26 cellular contexts compared by ENCODE assay signal in genomic region chr13:30846844-30847243, GRCh38. TPM values are rescaled to one million over a fixed set of nuclear protein-coding genes. Genes with fewer than 3 reads are reported as not detected.
DNase-seq lines count a peak whose midpoint lies in the region; ATAC-seq, FAIRE-seq and TF ChIP-seq lines count a peak whose summit lies in the region.
"Had no signal": no experiment of that assay in that cellular context is flagged by ENCODE, and none has a peak within 500 bp of the region (broad histone marks: within the 10 kb centered on the region; RNA-seq: fewer than 3 reads in every experiment).

No MANE protein-coding gene starts in this region.

- H3K23ac ChIP-seq in trophoblast cell (ENCODE audit: low read length): no peak overlapping the region

- H3K9me3 ChIP-seq in HEK293 (ENCODE audit: control insufficient read depth, insufficient read depth, low read depth, low read length) (no peaks in the 10 kb centered on the region), trophoblast cell (ENCODE audit: insufficient read depth, low read depth, low read length) (peaks cover 24% of the 10 kb centered on the region), small intestine (ENCODE audit: control insufficient read depth, low read depth) (no peaks in the 10 kb centered on the region)
- H3K9me3 ChIP-seq: BE2C, transverse colon had no signal

- H3K79me1 ChIP-seq in trophoblast cell (ENCODE audit: low read length): no peaks in the 10 kb centered on the region

- intact Hi-C loops in activated CD4-positive, alpha-beta T cell treated with anti-CD3 and anti-CD28 coated beads for 36 hours (cut with DNase I, micrococcal nuclease): loop anchor here in 1 of 2 experiments (5.0 kb wide), 2 partner anchors 105 to 1455 kb away; no protein-coding TSS in a partner anchor

- no peak overlapping the region for H3K27ac ChIP-seq in HEK293 (ENCODE audit: extremely low read depth, low read depth, low read length)
- no peak overlapping the region for H3K27ac ChIP-seq in trophoblast cell (ENCODE audit: low read depth, low read length)
- no peak overlapping the region for H3K27ac ChIP-seq in small intestine (ENCODE audit: low read depth in 1 of 2, low read length in 1 of 2)

- H3K14ac ChIP-seq in trophoblast cell (ENCODE audit: low read length): no peak overlapping the region

- H3K4me1 Mint-ChIP-seq in activated CD4-positive, alpha-beta T cell treated with anti-CD3 and anti-CD28 coated beads for 36 hours: peaks cover 15% of the 10 kb centered on the region

- peak overlapping the region; percentile 37 for H2BK12ac ChIP-seq in trophoblast cell (ENCODE audit: low read length)

- H2AFZ ChIP-seq in trophoblast cell (ENCODE audit: insufficient read depth, low read length, poor library complexity): no peak overlapping the region
- H2AFZ ChIP-seq: GM23338 had no signal

- CTCF ChIA-PET in activated CD4-positive, alpha-beta T cell treated with anti-CD3 and anti-CD28 coated beads for 36 hours (lab: Charles Lee): interaction anchor here (1.4 to 2.0 kb wide), 4 partner anchors 10 to 198 kb away, joined by 4 to 8 read pairs (median 6); no protein-coding TSS in a partner anchor
- CTCF ChIA-PET in HEK293 (lab: Yijun Ruan, JAX): interaction anchor here (0.6 to 1.2 kb wide), 3 partner anchors 13 to 191 kb away, joined by 3 to 5 read pairs (median 4); no protein-coding TSS in a partner anchor

- H3K4me3 ChIP-seq in HEK293 (ENCODE audit: low read depth, low read length) (no peak overlapping the region), epithelial cell of esophagus (ENCODE audit: low read length) (no peak overlapping the region), trophoblast cell (ENCODE audit: low read depth, low read length) (no peak overlapping the region), small intestine (ENCODE audit: low read depth in 1 of 2, low read length in 2 of 2) (no peak overlapping the region)
- H3K4me3 ChIP-seq: GM23338, transverse colon had no signal

- no peak for DNase-seq in activated CD4-positive, alpha-beta T cell treated with anti-CD3 and anti-CD28 coated beads for 36 hours
- DNase-seq in activated CD4-positive, alpha-beta T cell treated with anti-CD3 and anti-CD28 coated beads for 4 hours: no peak
- peak; percentile 66 for DNase-seq in epithelial cell of esophagus (ENCODE audit: low read depth)
- peak; percentile 54 to 59 for DNase-seq in trophoblast cell
- no peak for DNase-seq in NCI-H226
- no peak for DNase-seq in activated CD4-positive, alpha-beta T cell treated with anti-CD3 and anti-CD28 coated beads, Interleukin-2, amount 50 U/mL, for 4 hours
- no peak for DNase-seq in small intestine
- DNase-seq: activated naive CD8-positive, alpha-beta T cell treated with anti-CD3 and anti-CD28 coated beads, Interleukin-2, amount 50 U/mL, for 24 hours; BE2C; hypothalamus; naive thymus-derived CD4-positive, alpha-beta T cell; NCI-H146; NCI-H2171; NCI-H526; posterior cingulate gyrus; stimulated activated CD4-positive, alpha-beta T cell treated with anti-CD3 and anti-CD28 coated beads, Interleukin-1b, Interleukin-23, amount 100 ng/mL, for 48 hours; transverse colon had no signal

- H3K4ac ChIP-seq in trophoblast cell (ENCODE audit: low read depth, low read length): no peak overlapping the region

- peaks cover 4% of the 10 kb centered on the region for H3K27me3 Mint-ChIP-seq in activated CD4-positive, alpha-beta T cell treated with anti-CD3 and anti-CD28 coated beads for 36 hours
- H3K27me3 Mint-ChIP-seq: memory B cell had no signal

- H3K27me3 ChIP-seq in trophoblast cell (ENCODE audit: insufficient read depth, low read length) (no peaks in the 10 kb centered on the region), small intestine (ENCODE audit: control insufficient read depth in 2 of 2, insufficient read depth in 2 of 2, low read length in 2 of 2) (no peaks in the 10 kb centered on the region)
- H3K27me3 ChIP-seq: BE2C, transverse colon had no signal

- H3K36me3 Mint-ChIP-seq in activated CD4-positive, alpha-beta T cell treated with anti-CD3 and anti-CD28 coated beads for 36 hours (ENCODE audit: low read depth): no peaks in the 10 kb centered on the region
- H3K36me3 Mint-ChIP-seq: memory B cell; naive thymus-derived CD4-positive, alpha-beta T cell had no signal

- FAIRE-seq in small intestine (lab: Jason Lieb, UNC): no peak
- FAIRE-seq: endothelial cell of umbilical vein, G401.6, GM19239, islet of Langerhans had no signal

- no peak overlapping the region for H4K8ac ChIP-seq in trophoblast cell (ENCODE audit: low read depth, low read length)

- H3K9me3 Mint-ChIP-seq in activated CD4-positive, alpha-beta T cell treated with anti-CD3 and anti-CD28 coated beads for 36 hours (ENCODE audit: low read depth): no peaks in the 10 kb centered on the region
- H3K9me3 Mint-ChIP-seq: activated naive CD8-positive, alpha-beta T cell treated with anti-CD3 and anti-CD28 coated beads, Interleukin-2, amount 50 U/mL, for 24 hours; GM23338; memory B cell; stimulated activated naive CD8-positive, alpha-beta T cell treated with anti-CD3 and anti-CD28 coated beads, Interleukin-15, Interleukin-2, amounts not matched to agents 100 ng/mL and 50 ng/mL, for 24 hours had no signal

- H3K27ac Mint-ChIP-seq in activated CD4-positive, alpha-beta T cell treated with anti-CD3 and anti-CD28 coated beads for 36 hours: no peak overlapping the region
- H3K27ac Mint-ChIP-seq: activated naive CD8-positive, alpha-beta T cell treated with anti-CD3 and anti-CD28 coated beads, Interleukin-2, amount 50 U/mL, for 24 hours; GM23338; memory B cell; naive thymus-derived CD4-positive, alpha-beta T cell had no signal

- H4K91ac ChIP-seq in trophoblast cell (ENCODE audit: low read depth, low read length): peak overlapping the region; percentile 1

- no peak overlapping the region for H2AK5ac ChIP-seq in trophoblast cell (ENCODE audit: low read length)

- H3K4me1 ChIP-seq in HEK293 (ENCODE audit: control insufficient read depth, insufficient read depth, low read length) (peaks cover 2% of the 10 kb centered on the region; the same call in 1 of the 2 replicates), trophoblast cell (ENCODE audit: control insufficient read depth in 1 of 2, insufficient read depth in 2 of 2, low read length in 2 of 2) (peaks cover 0 to 7% of the 10 kb centered on the region in 2 experiments), small intestine (ENCODE audit: control insufficient read depth in 2 of 2, insufficient read depth in 1 of 2, low read depth in 1 of 2, low read length in 1 of 2) (no peaks in the 10 kb centered on the region)
- H3K4me1 ChIP-seq: transverse colon had no signal

- no peak overlapping the region for H3K18ac ChIP-seq in trophoblast cell (ENCODE audit: low read length)

- no peak overlapping the region for H3K4me3 Mint-ChIP-seq in activated CD4-positive, alpha-beta T cell treated with anti-CD3 and anti-CD28 coated beads for 36 hours
- H3K4me3 Mint-ChIP-seq: activated naive CD8-positive, alpha-beta T cell treated with anti-CD3 and anti-CD28 coated beads, Interleukin-2, amount 50 U/mL, for 24 hours; GM23338; memory B cell; naive thymus-derived CD4-positive, alpha-beta T cell; stimulated activated naive CD8-positive, alpha-beta T cell treated with anti-CD3 and anti-CD28 coated beads, Interleukin-15, Interleukin-2, amounts not matched to agents 100 ng/mL and 50 ng/mL, for 24 hours had no signal

- H3K4me2 ChIP-seq in trophoblast cell (ENCODE audit: low read length): no peak overlapping the region
- H3K4me2 ChIP-seq: GM23338 had no signal

- no peak for TF ChIP-seq CTCF in HEK293 (tag by site-specific recombination; IDR thresholded peaks at IDR 0.05)
- TF ChIP-seq CTCF in epithelial cell of esophagus (IDR thresholded peaks at IDR 0.05; ENCODE audit: insufficient read depth, low read depth, low read length, missing control alignments): no peak

- no peak overlapping the region for H3K9ac ChIP-seq in trophoblast cell (ENCODE audit: low read length)

- H2BK5ac ChIP-seq in trophoblast cell (ENCODE audit: low read depth, low read length, poor library complexity): no peak overlapping the region

- no CpG with 5 or more reads among the region's 7 CpGs for WGBS in trophoblast cell (ENCODE audit: extremely low coverage, insufficient coverage, insufficient read length)
- 90 to 96% (median 95%) methylated on average over 7 of the region's 7 CpGs for WGBS in small intestine, 3 donors

- H3K79me2 ChIP-seq in trophoblast cell (ENCODE audit: control insufficient read depth, insufficient read depth, low read length, poor library complexity): no peaks in the 10 kb centered on the region

- H4K12ac ChIP-seq in trophoblast cell (ENCODE audit: low read depth, low read length): no peak overlapping the region

- ATAC-seq in activated CD4-positive, alpha-beta T cell treated with anti-CD3 and anti-CD28 coated beads for 36 hours: peak; percentile 49
- ATAC-seq: activated naive CD8-positive, alpha-beta T cell treated with anti-CD3 and anti-CD28 coated beads, Interleukin-2, amount 50 U/mL, for 24 hours; GM23338; naive thymus-derived CD4-positive, alpha-beta T cell had no signal

- H3K36me3 ChIP-seq in HEK293 (ENCODE audit: control insufficient read depth in 2 of 2, insufficient read depth in 1 of 2, low read length in 2 of 2): no peaks in the 10 kb centered on the region
- H3K36me3 ChIP-seq in trophoblast cell (ENCODE audit: control insufficient read depth in 1 of 2, insufficient read depth in 2 of 2, low read length in 2 of 2): no peaks in the 10 kb centered on the region
- no peaks in the 10 kb centered on the region for H3K36me3 ChIP-seq in small intestine (ENCODE audit: control insufficient read depth in 2 of 2, insufficient read depth in 2 of 2, low read length in 2 of 2)
- H3K36me3 ChIP-seq: BE2C, transverse colon had no signal

- no peak overlapping the region for H2BK120ac ChIP-seq in trophoblast cell (ENCODE audit: insufficient read depth, low read length, poor library complexity)

- POLR2A ChIA-PET in activated CD4-positive, alpha-beta T cell treated with anti-CD3 and anti-CD28 coated beads for 36 hours (lab: Charles Lee): no interaction called here
- POLR2A ChIA-PET in HEK293 (lab: Yijun Ruan, JAX): no interaction called here

TF ChIP-seq in HEK293, 187 proteins besides CTCF, POLR2A, EP300 and RAD21:
- TF ChIP-seq ZNF214 (tag by site-specific recombination; IDR thresholded peaks at IDR 0.05; ENCODE audit: borderline replicate concordance) (no peak), ZNF311 (tag by site-specific recombination; IDR thresholded peaks at IDR 0.05; ENCODE audit: borderline replicate concordance) (no peak), ZSCAN30 (tag by site-specific recombination; IDR thresholded peaks at IDR 0.05) (no peak), ZNF549 (tag by site-specific recombination; IDR thresholded peaks at IDR 0.05) (no peak), SETDB1 (IDR thresholded peaks at IDR 0.05; ENCODE audit: insufficient read length, low read length) (peak; percentile 68)

RNA-seq across cellular contexts. Expression of gene MEDAG, which starts 59.2 kb away (rescaled TPM):
- total RNA-seq in activated CD4-positive, alpha-beta T cell treated with anti-CD3 and anti-CD28 coated beads for 36 hours: not detected
- 0.58 and 0.63 TPM in 2 replicates for polyA plus RNA-seq in trophoblast cell (2013)
- 10 to 100 TPM in 1 of 3 donors, 1 to 10 TPM in 1, under 1 TPM in 1; 0.67 to 21.4 (median 2.4) TPM for polyA plus RNA-seq in small intestine
- total RNA-seq: A172 had no signal

Comparison
In these comparisons a context has a peak if more than half of its experiments do, and no peak if none do; other contexts are left out.
1. DNase-seq: peak in epithelial cell of esophagus (single experiment) and trophoblast cell (2 of 2); none in activated CD4-positive, alpha-beta T cell treated with anti-CD3 and anti-CD28 coated beads for 36 hours (single experiment), activated CD4-positive, alpha-beta T cell treated with anti-CD3 and anti-CD28 coated beads for 4 hours (0 of 2), NCI-H226 (single experiment), activated CD4-positive, alpha-beta T cell treated with anti-CD3 and anti-CD28 coated beads, Interleukin-2, amount 50 U/mL, for 4 hours (0 of 2) and small intestine (single experiment).